ENCODE assay signal across 1 cellular context in genomic region chr10:63436225-63436624, GRCh38.
TF ChIP-seq lines count a peak whose summit lies in the region.

No MANE protein-coding gene starts in this region.

TF ChIP-seq in WTC11, 78 proteins besides CTCF, POLR2A, EP300 and RAD21 (continued from another document):
- TF ChIP-seq ZNF281 (CRISPR knock-in tag; IDR thresholded peaks at IDR 0.05) (no peak), HMGXB4 (CRISPR knock-in tag; IDR thresholded peaks at IDR 0.05) (no peak), ZNF232 (CRISPR knock-in tag; IDR thresholded peaks at IDR 0.05) (no peak), PRRX2 (CRISPR knock-in tag; IDR thresholded peaks at IDR 0.05) (no peak), ATF3 (CRISPR knock-in tag; conservative IDR thresholded peaks at IDR 0.05) (no peak), GRHL2 (CRISPR knock-in tag; IDR thresholded peaks at IDR 0.05; ENCODE audit: insufficient replicate concordance, severe bottlenecking) (no peak)
